27 cellular contexts compared by ENCODE assay signal in the genomic region with DNA sequence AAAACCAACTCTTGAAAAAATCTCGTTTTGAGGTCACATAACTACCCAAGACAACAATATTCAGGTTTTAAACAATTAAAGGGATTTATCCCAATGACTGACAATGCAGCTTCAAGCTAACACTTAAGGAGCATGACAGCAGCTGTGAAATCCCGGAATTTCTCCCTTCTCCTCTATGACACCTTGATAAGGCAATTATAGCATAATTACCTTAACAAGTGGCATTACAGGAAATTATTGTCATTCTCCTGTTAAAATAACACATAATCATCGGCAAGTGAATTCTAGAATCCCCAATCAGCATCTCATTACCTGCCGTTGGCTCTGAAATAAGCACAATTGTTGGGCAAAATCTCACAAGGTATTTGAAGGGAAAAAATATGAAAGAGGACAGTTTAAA.
"Had no signal": no experiment of that assay in that cellular context is flagged by ENCODE, and none has a peak within 500 bp of the region (broad histone marks: within the 10 kb centered on the region; RNA-seq: fewer than 3 reads in every experiment).

No MANE protein-coding gene starts in this region.

- H3K4me3 ChIP-seq: ascending aorta, breast epithelium, cardiac muscle cell, colonic mucosa, esophagus squamous epithelium, gastroesophageal sphincter, heart right ventricle, hepatocyte had no signal

- H3K27me3 ChIP-seq: ascending aorta, breast epithelium, colonic mucosa, esophagus squamous epithelium had no signal

- H3K79me2 ChIP-seq: hepatocyte had no signal

- ATAC-seq: activated CD8-positive, alpha-beta T cell treated with anti-CD3 and anti-CD28 coated beads for 36 hours; activated naive CD8-positive, alpha-beta T cell treated with anti-CD3 and anti-CD28 coated beads, Interleukin-2, amount 50 U/mL, for 24 hours; activated T-cell treated with anti-CD3 and anti-CD28 coated beads, Interleukin-2, amount 50 U/mL, for 4 hours; gastroesophageal sphincter; heart right ventricle; WTC11 had no signal

- DNase-seq: activated CD4-positive, alpha-beta T cell treated with anti-CD3 and anti-CD28 coated beads for 1 hour; activated CD4-positive, alpha-beta T cell treated with anti-CD3 and anti-CD28 coated beads for 48 hours; activated CD4-positive, alpha-beta T cell treated with anti-CD3 and anti-CD28 coated beads, Interleukin-2, amount 50 U/mL, for 1 hour; activated CD4-positive, alpha-beta T cell treated with anti-CD3 and anti-CD28 coated beads, Interleukin-2, amount 50 U/mL, for 48 hours; activated CD8-positive, alpha-beta memory T cell treated with anti-CD3 and anti-CD28 coated beads for 24 hours; activated CD8-positive, alpha-beta T cell treated with anti-CD3 and anti-CD28 coated beads for 36 hours; activated effector memory CD4-positive, alpha-beta T cell treated with anti-CD3 and anti-CD28 coated beads, Interleukin-2, amount 50 U/mL, for 16 hours; activated naive CD4-positive, alpha-beta T cell treated with anti-CD3 and anti-CD28 coated beads for 36 hours; activated naive CD8-positive, alpha-beta T cell treated with anti-CD3 and anti-CD28 coated beads for 36 hours; activated naive CD8-positive, alpha-beta T cell treated with anti-CD3 and anti-CD28 coated beads, Interleukin-2, amount 50 U/mL, for 24 hours; activated T-cell treated with anti-CD3 and anti-CD28 coated beads, Interleukin-2, amount 50 U/mL, for 4 hours; central memory CD4-positive, alpha-beta T cell; cerebellar nuclear complex; colonic mucosa; effector CD8-positive, alpha-beta T cell; esophagus squamous epithelium; foreskin melanocyte; heart right ventricle; T-helper 2 cell had no signal

- H3K27ac ChIP-seq: ascending aorta, breast epithelium, cardiac muscle cell, colonic mucosa, epithelial cell of prostate, esophagus squamous epithelium, gastroesophageal sphincter, heart right ventricle, hepatocyte, VCaP had no signal

- H3K9me3 ChIP-seq: ascending aorta, breast epithelium, colonic mucosa, esophagus squamous epithelium, gastroesophageal sphincter had no signal

- H3K4me1 ChIP-seq: ascending aorta, breast epithelium, colonic mucosa, esophagus squamous epithelium, gastroesophageal sphincter, heart right ventricle had no signal

- H3K36me3 ChIP-seq: ascending aorta, breast epithelium, cardiac muscle cell, colonic mucosa, esophagus squamous epithelium, gastroesophageal sphincter, heart right ventricle had no signal

- H3K4me2 ChIP-seq: hepatocyte had no signal
